In the genomic region with DNA sequence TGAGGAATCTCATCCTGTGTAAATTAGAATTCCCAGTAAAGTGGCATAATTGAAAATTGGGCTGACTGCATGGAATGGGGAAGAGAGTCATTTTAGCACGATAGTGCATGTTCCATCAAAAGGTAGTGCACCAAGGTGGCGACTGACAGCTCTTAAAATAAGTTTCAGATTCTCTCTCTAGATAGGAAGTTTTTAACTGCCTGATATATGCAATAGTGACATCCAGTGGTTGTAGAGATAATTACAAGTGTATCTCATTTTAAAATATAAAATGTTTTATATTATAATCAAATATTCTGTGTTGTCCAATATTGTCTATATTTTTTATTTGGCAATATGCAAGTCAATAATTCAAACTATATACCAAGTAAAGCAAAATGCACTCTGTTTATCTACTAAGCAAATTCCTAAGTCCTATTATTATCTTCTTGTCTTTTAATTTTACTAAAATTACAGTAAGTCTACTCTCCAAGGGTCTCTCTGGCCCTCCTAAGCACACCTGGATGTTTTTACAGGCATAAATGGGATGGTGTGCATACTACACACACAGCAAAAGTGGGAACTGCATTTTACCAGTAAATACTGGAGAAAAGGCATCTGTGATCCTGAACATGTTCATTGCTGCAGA, we compare ENCODE assay signal across 1 cellular context.
TF ChIP-seq lines count a peak whose summit lies in the region.

No MANE protein-coding gene starts in this region.

TF ChIP-seq in GM12878, 131 proteins besides CTCF, POLR2A, EP300 and RAD21 (continued from another document):
- no peak for TF ChIP-seq ZNF687 (IDR thresholded peaks at IDR 0.05)
- TF ChIP-seq CBX5 (IDR thresholded peaks at IDR 0.05; ENCODE audit: low read depth) = no peak
